Comparison of ENCODE assay signal across 18 cellular contexts in the genomic region with DNA sequence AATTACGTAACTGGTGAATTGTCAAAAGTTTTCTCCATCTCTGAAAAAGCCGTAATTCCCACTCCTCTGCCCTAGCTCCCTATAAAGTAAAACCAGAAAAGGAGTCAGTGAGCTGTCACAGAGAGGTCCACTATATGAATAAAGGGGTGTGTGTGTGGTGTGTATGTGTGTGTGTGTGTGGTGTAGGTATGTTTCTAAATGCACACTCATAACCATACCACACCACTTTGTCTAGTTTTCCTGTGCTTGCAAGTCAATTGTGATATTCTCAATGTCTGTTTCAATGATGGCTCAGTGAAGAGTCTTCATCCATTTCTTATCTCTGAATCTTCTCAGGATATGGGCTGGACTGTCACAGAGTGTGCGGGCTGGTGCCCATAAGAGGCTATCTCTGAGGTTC. TPM values are rescaled to one million over a fixed set of nuclear protein-coding genes. Genes with fewer than 3 reads are reported as not detected.
DNase-seq lines count a peak whose midpoint lies in the region; ATAC-seq and TF ChIP-seq lines count a peak whose summit lies in the region.
"Had no signal": no experiment of that assay in that cellular context is flagged by ENCODE, and none has a peak within 500 bp of the region (broad histone marks: within the 10 kb centered on the region; RNA-seq: fewer than 3 reads in every experiment).

No MANE protein-coding gene starts in this region.

- peak overlapping the region; percentile 50 for H3K27ac Mint-ChIP-seq in Caco-2 (ENCODE audit: unreplicated experiment)
- peak overlapping the region; percentile 95; the same call in 1 of the 2 replicates for H3K27ac Mint-ChIP-seq in WTC11
- H3K27ac Mint-ChIP-seq: CD4-positive, CD25-positive, alpha-beta regulatory T cell had no signal

- no peak overlapping the region for H3K4me3 Mint-ChIP-seq in Caco-2 (ENCODE audit: unreplicated experiment)
- no peak overlapping the region for H3K4me3 Mint-ChIP-seq in WTC11
- H3K4me3 Mint-ChIP-seq: CD4-positive, CD25-positive, alpha-beta regulatory T cell had no signal

- no peaks in the 10 kb centered on the region for H3K27me3 ChIP-seq in Caco-2 (replicated peaks; ENCODE audit: control insufficient read depth, insufficient read depth, low read length)
- H3K27me3 ChIP-seq in foreskin keratinocyte, result peaks cover 7% of the 10 kb centered on the region
- H3K27me3 ChIP-seq: BLaER1 treated with 17β-estradiol and CSF1 and Interleukin-3, amounts not matched to agents 10 nM and 100 nM had no signal

- TF ChIP-seq CTCF in Caco-2 (IDR thresholded peaks at IDR 0.05; ENCODE audit: insufficient read depth in 1 of 2, low read depth in 1 of 2, low read length in 1 of 2, severe bottlenecking in 1 of 2, unreplicated experiment in 1 of 2), result no peak
- no peak for TF ChIP-seq CTCF in WTC11 (IDR thresholded peaks at IDR 0.05)
- TF ChIP-seq CTCF in foreskin keratinocyte (conservative IDR thresholded peaks at IDR 0.05), result no peak

- POLR2A ChIA-PET in Caco-2 (lab: Charles Lee), result no interaction called here
- POLR2A ChIA-PET in WTC11 (lab: Charles Lee), result no interaction called here

- DNase-seq in Caco-2 (no peak), WTC11 (ENCODE audit: low spot score) (no peak), foreskin keratinocyte (peak in 1 of 2 donors; percentile 27), COR-L47 (lab: John Stamatoyannopoulos, UW) (no peak)
- DNase-seq: AML-193; CD4-positive, CD25-positive, alpha-beta regulatory T cell; DMS153; DMS79 treated with DMSO at 0.1 percent for 48 hours; EL; Karpas-422 had no signal

- H3K36me3 ChIP-seq in Caco-2 (ENCODE audit: control insufficient read depth, insufficient read depth, low read length), result no peaks in the 10 kb centered on the region
- H3K36me3 ChIP-seq: BLaER1 treated with 17β-estradiol and CSF1 and Interleukin-3, amounts not matched to agents 10 nM and 100 nM had no signal

- H3K27me3 Mint-ChIP-seq in Caco-2 (ENCODE audit: insufficient read depth, unreplicated experiment), result no peaks in the 10 kb centered on the region
- H3K27me3 Mint-ChIP-seq in WTC11 (ENCODE audit: low read depth), result peaks cover 4% of the 10 kb centered on the region; the same call in 1 of the 2 replicates

- H3K9me3 Mint-ChIP-seq in Caco-2 (ENCODE audit: unreplicated experiment) (peaks cover 10% of the 10 kb centered on the region), WTC11 (no peaks in the 10 kb centered on the region)

- ATAC-seq in GM19351 (IDR thresholded peaks at IDR 0.05; ENCODE audit: unreplicated experiment) (peak; percentile 80), WTC11 (no peak), foreskin keratinocyte (peak; percentile 21), HG03097 (IDR thresholded peaks at IDR 0.05; ENCODE audit: low FRiP score, unreplicated experiment) (no peak), GM21786 (IDR thresholded peaks at IDR 0.05; ENCODE audit: unreplicated experiment) (no peak), HG03442 (IDR thresholded peaks at IDR 0.05; ENCODE audit: unreplicated experiment) (no peak)
- ATAC-seq: K562 had no signal

- H3K9me3 ChIP-seq in Caco-2, result no peaks in the 10 kb centered on the region

- no peak overlapping the region for H3K4me3 ChIP-seq in Caco-2 (ENCODE audit: low read depth, low read length)
- H3K4me3 ChIP-seq: BLaER1 treated with 17β-estradiol and CSF1 and Interleukin-3, amounts not matched to agents 10 nM and 100 nM; K562 had no signal

- H3K36me3 Mint-ChIP-seq in Caco-2 (ENCODE audit: insufficient read depth, unreplicated experiment), result no peaks in the 10 kb centered on the region
- no peaks in the 10 kb centered on the region for H3K36me3 Mint-ChIP-seq in WTC11
- H3K36me3 Mint-ChIP-seq: CD4-positive, CD25-positive, alpha-beta regulatory T cell had no signal

- H3K4me1 Mint-ChIP-seq in Caco-2 (ENCODE audit: low read depth, unreplicated experiment) (no peaks in the 10 kb centered on the region), WTC11 (peaks cover 23% of the 10 kb centered on the region)
- H3K4me1 Mint-ChIP-seq: CD4-positive, CD25-positive, alpha-beta regulatory T cell had no signal

- CTCF ChIA-PET in Caco-2 (lab: Charles Lee), result no interaction called here
- CTCF ChIA-PET in WTC11 (lab: Charles Lee), result interaction anchor here (1.1 kb wide), 1 partner anchor 18 kb away, joined by 3 read pairs; no protein-coding TSS in a partner anchor

- intact Hi-C loops in Caco-2 (cut with micrococcal nuclease; ENCODE audit: unreplicated experiment), result loop anchor here (10.0 kb wide), 1 partner anchor 481 kb away; no protein-coding TSS in a partner anchor

- no peak overlapping the region for H3K27ac ChIP-seq in foreskin keratinocyte
- H3K27ac ChIP-seq: 22Rv1; BLaER1 treated with 17β-estradiol and CSF1 and Interleukin-3, amounts not matched to agents 10 nM and 100 nM had no signal

- H3K4me1 ChIP-seq in Caco-2 (peaks cover 3% of the 10 kb centered on the region; the same call in 1 of the 2 replicates), foreskin keratinocyte (peaks cover 7% of the 10 kb centered on the region)
- H3K4me1 ChIP-seq: BLaER1 treated with 17β-estradiol and CSF1 and Interleukin-3, amounts not matched to agents 10 nM and 100 nM had no signal

- BruUV-seq in Caco-2 (replicated peaks; lab: Mats Ljungman, UMichigan), result no TSS peak

TF ChIP-seq in WTC11, 78 proteins besides CTCF, POLR2A, EP300 and RAD21 (continues in another document):
- TF ChIP-seq, protein P1, sequence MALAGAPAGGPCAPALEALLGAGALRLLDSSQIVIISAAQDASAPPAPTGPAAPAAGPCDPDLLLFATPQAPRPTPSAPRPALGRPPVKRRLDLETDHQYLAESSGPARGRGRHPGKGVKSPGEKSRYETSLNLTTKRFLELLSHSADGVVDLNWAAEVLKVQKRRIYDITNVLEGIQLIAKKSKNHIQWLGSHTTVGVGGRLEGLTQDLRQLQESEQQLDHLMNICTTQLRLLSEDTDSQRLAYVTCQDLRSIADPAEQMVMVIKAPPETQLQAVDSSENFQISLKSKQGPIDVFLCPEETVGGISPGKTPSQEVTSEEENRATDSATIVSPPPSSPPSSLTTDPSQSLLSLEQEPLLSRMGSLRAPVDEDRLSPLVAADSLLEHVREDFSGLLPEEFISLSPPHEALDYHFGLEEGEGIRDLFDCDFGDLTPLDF (CRISPR knock-in tag; IDR thresholded peaks at IDR 0.05), result no peak
- TF ChIP-seq NFATC4 (CRISPR knock-in tag; IDR thresholded peaks at IDR 0.05) (no peak), TP53 (CRISPR knock-in tag; IDR thresholded peaks at IDR 0.05) (no peak), ETV6 (CRISPR knock-in tag; IDR thresholded peaks at IDR 0.05) (no peak), ZNF232 (CRISPR knock-in tag; IDR thresholded peaks at IDR 0.05) (no peak), MYBL2 (CRISPR knock-in tag; IDR thresholded peaks at IDR 0.05) (no peak), RELA (CRISPR knock-in tag; IDR thresholded peaks at IDR 0.05; ENCODE audit: borderline replicate concordance) (no peak), ZNF121 (CRISPR knock-in tag; IDR thresholded peaks at IDR 0.05) (no peak), ZNF671 (CRISPR knock-in tag; IDR thresholded peaks at IDR 0.05) (no peak)
- TF ChIP-seq, protein P2, sequence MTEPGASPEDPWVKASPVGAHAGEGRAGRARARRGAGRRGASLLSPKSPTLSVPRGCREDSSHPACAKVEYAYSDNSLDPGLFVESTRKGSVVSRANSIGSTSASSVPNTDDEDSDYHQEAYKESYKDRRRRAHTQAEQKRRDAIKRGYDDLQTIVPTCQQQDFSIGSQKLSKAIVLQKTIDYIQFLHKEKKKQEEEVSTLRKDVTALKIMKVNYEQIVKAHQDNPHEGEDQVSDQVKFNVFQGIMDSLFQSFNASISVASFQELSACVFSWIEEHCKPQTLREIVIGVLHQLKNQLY (CRISPR knock-in tag; IDR thresholded peaks at IDR 0.05), result no peak
- TF ChIP-seq, protein P3, sequence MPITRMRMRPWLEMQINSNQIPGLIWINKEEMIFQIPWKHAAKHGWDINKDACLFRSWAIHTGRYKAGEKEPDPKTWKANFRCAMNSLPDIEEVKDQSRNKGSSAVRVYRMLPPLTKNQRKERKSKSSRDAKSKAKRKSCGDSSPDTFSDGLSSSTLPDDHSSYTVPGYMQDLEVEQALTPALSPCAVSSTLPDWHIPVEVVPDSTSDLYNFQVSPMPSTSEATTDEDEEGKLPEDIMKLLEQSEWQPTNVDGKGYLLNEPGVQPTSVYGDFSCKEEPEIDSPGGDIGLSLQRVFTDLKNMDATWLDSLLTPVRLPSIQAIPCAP (CRISPR knock-in tag; IDR thresholded peaks at IDR 0.05), result no peak
- TF ChIP-seq, protein P4, sequence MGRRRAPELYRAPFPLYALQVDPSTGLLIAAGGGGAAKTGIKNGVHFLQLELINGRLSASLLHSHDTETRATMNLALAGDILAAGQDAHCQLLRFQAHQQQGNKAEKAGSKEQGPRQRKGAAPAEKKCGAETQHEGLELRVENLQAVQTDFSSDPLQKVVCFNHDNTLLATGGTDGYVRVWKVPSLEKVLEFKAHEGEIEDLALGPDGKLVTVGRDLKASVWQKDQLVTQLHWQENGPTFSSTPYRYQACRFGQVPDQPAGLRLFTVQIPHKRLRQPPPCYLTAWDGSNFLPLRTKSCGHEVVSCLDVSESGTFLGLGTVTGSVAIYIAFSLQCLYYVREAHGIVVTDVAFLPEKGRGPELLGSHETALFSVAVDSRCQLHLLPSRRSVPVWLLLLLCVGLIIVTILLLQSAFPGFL (CRISPR knock-in tag; IDR thresholded peaks at IDR 0.05; ENCODE audit: borderline replicate concordance), result no peak

RNA-seq across cellular contexts. Expression of a gene that starts 54.8 kb away (rescaled TPM):
- total RNA-seq in Caco-2 (2022), result 6.9 and 7.6 TPM in 2 replicates
- total RNA-seq in WTC11 (2021), result 0.23 to 0.92 TPM (median 0.55 TPM) in 3 replicates
- total RNA-seq in foreskin keratinocyte, result 3.9 and 4.0 TPM in 2 replicates
- polyA plus RNA-seq in foreskin keratinocyte, result 0.78 and 1.4 TPM in 2 replicates
- total RNA-seq: A673; CD4-positive, CD25-positive, alpha-beta regulatory T cell had no signal
- polyA plus RNA-seq: CD4-positive, CD25-positive, alpha-beta regulatory T cell had no signal

Comparison
In these comparisons a context has a peak if more than half of its experiments do, and no peak if none do; other contexts are left out.
1. ATAC-seq: peak in GM19351 (single experiment) and foreskin keratinocyte (single experiment); none in WTC11 (single experiment), HG03097 (single experiment), GM21786 (single experiment) and HG03442 (single experiment).